25 cellular contexts compared by ENCODE assay signal in genomic region chr1:56065729-56066128, GRCh38.
A peak's percentile ranks its signal among the peaks of the same experiment; 100 is the strongest.
DNase-seq lines count a peak whose midpoint lies in the region; ATAC-seq and TF ChIP-seq lines count a peak whose summit lies in the region.
"Had no signal": no experiment of that assay in that cellular context is flagged by ENCODE, and none has a peak within 500 bp of the region (broad histone marks: within the 10 kb centered on the region; RNA-seq: fewer than 3 reads in every experiment).

No MANE protein-coding gene starts in this region.

- no peak for ATAC-seq in GM19035 (IDR thresholded peaks at IDR 0.05; ENCODE audit: unreplicated experiment)
- no peak for ATAC-seq in GM18858 (IDR thresholded peaks at IDR 0.05; ENCODE audit: unreplicated experiment)
- ATAC-seq: CD8-positive, alpha-beta T cell; HepG2; left cardiac atrium; natural killer cell treated with Interleukin-12 subunit alpha and Interleukin-12 subunit beta and Interleukin-15 and Interleukin-18, amount 100 ng/mL, for 72 hours; pancreas had no signal

- H3K9me3 ChIP-seq in mesenchymal stem cell (ENCODE audit: control insufficient read depth, low read length): no peaks in the 10 kb centered on the region
- H3K9me3 ChIP-seq: pancreas, thoracic aorta had no signal

- H3K27ac Mint-ChIP-seq in activated T-helper 2 cell treated with anti-CD3 and anti-CD28 coated beads, Interferon-gamma antibody, Interleukin-2, Interleukin-4, amounts not matched to agents 10 μg/mL and 5 μg/mL and 100 μg/mL, durations not matched to agents 14 hours and 24 hours and 36 hours: no peak overlapping the region
- H3K27ac Mint-ChIP-seq: CD8-positive, alpha-beta T cell; memory B cell; natural killer cell treated with Interleukin-12 subunit alpha and Interleukin-12 subunit beta and Interleukin-15 and Interleukin-18, amount 100 ng/mL, for 72 hours had no signal

- peak; percentile 31 for DNase-seq in AG20443 (ENCODE audit: low spot score)
- peak; percentile 42 for DNase-seq in HT1080 (ENCODE audit: low read depth)
- peak; percentile 41 for DNase-seq in choroid plexus epithelial cell (ENCODE audit: low read depth)
- peak; percentile 18 for DNase-seq in mesenchymal stem cell
- DNase-seq in SKM-1 (lab: John Stamatoyannopoulos, UW; ENCODE audit: unreplicated experiment): no peak
- DNase-seq in activated T-helper 2 cell treated with anti-CD3 and anti-CD28 coated beads, Interferon-gamma antibody, Interleukin-2, Interleukin-4, amounts not matched to agents 10 μg/mL and 5 μg/mL and 100 μg/mL, durations not matched to agents 14 hours and 24 hours and 36 hours (ENCODE audit: low spot score): no peak
- DNase-seq: activated CD4-positive, alpha-beta T cell treated with anti-CD3 and anti-CD28 coated beads, Interleukin-2, amount 50 U/mL, for 4 hours; activated gamma-delta T cell; amniotic stem cell; CD8-positive, alpha-beta T cell; dorsolateral prefrontal cortex; left cardiac atrium; NCI-H2107; NCI-H524 treated with DMSO at 0.1 percent for 48 hours; pancreas; SIG-M5; stimulated activated CD4-positive, alpha-beta T cell treated with anti-CD3 and anti-CD28 coated beads, Interleukin-2, amount 100 ng/mL, for 24 hours; stimulated activated naive CD4-positive, alpha-beta T cell; WERI-Rb-1 had no signal

- H3K9ac ChIP-seq in mesenchymal stem cell (ENCODE audit: low read length): no peak overlapping the region

- H3K4ac ChIP-seq in mesenchymal stem cell (ENCODE audit: low read depth in 1 of 2, low read length in 2 of 2): no peak overlapping the region

- no peak overlapping the region for H3K4me3 Mint-ChIP-seq in activated T-helper 2 cell treated with anti-CD3 and anti-CD28 coated beads, Interferon-gamma antibody, Interleukin-2, Interleukin-4, amounts not matched to agents 10 μg/mL and 5 μg/mL and 100 μg/mL, durations not matched to agents 14 hours and 24 hours and 36 hours (ENCODE audit: low read depth)
- H3K4me3 Mint-ChIP-seq: CD8-positive, alpha-beta T cell; memory B cell; natural killer cell treated with Interleukin-12 subunit alpha and Interleukin-12 subunit beta and Interleukin-15 and Interleukin-18, amount 100 ng/mL, for 72 hours had no signal

- no peak overlapping the region for H2BK5ac ChIP-seq in mesenchymal stem cell (ENCODE audit: low read depth, low read length, poor library complexity, severe bottlenecking)

- no peaks in the 10 kb centered on the region for H3K9me3 Mint-ChIP-seq in activated T-helper 2 cell treated with anti-CD3 and anti-CD28 coated beads, Interferon-gamma antibody, Interleukin-2, Interleukin-4, amounts not matched to agents 10 μg/mL and 5 μg/mL and 100 μg/mL, durations not matched to agents 14 hours and 24 hours and 36 hours
- H3K9me3 Mint-ChIP-seq: CD8-positive, alpha-beta T cell; memory B cell had no signal

- no peak overlapping the region for H2BK120ac ChIP-seq in mesenchymal stem cell (ENCODE audit: low read depth, low read length)

- no peak overlapping the region for H3K23ac ChIP-seq in mesenchymal stem cell (ENCODE audit: low read length in 2 of 2)

- H3K4me1 Mint-ChIP-seq in activated T-helper 2 cell treated with anti-CD3 and anti-CD28 coated beads, Interferon-gamma antibody, Interleukin-2, Interleukin-4, amounts not matched to agents 10 μg/mL and 5 μg/mL and 100 μg/mL, durations not matched to agents 14 hours and 24 hours and 36 hours (ENCODE audit: low read depth): no peaks in the 10 kb centered on the region

- H4K8ac ChIP-seq in mesenchymal stem cell (ENCODE audit: low read length): no peak overlapping the region

- no peak overlapping the region for H4K91ac ChIP-seq in mesenchymal stem cell (ENCODE audit: low read length)

- no peaks in the 10 kb centered on the region for H3K27me3 ChIP-seq in mesenchymal stem cell (ENCODE audit: control insufficient read depth in 1 of 2, insufficient read depth in 1 of 2, low read length in 2 of 2)
- H3K27me3 ChIP-seq: dorsolateral prefrontal cortex, pancreas had no signal

- intact Hi-C loops in activated T-helper 2 cell treated with anti-CD3 and anti-CD28 coated beads, Interferon-gamma antibody, Interleukin-2, Interleukin-4, amounts not matched to agents 10 μg/mL and 5 μg/mL and 100 μg/mL, durations not matched to agents 14 hours and 24 hours and 36 hours (cut with micrococcal nuclease): no loop called here

- no peaks in the 10 kb centered on the region for H3K27me3 Mint-ChIP-seq in activated T-helper 2 cell treated with anti-CD3 and anti-CD28 coated beads, Interferon-gamma antibody, Interleukin-2, Interleukin-4, amounts not matched to agents 10 μg/mL and 5 μg/mL and 100 μg/mL, durations not matched to agents 14 hours and 24 hours and 36 hours (ENCODE audit: low read depth)

- no peak overlapping the region for H2AFZ ChIP-seq in mesenchymal stem cell (ENCODE audit: low read depth, low read length)

- H3K27ac ChIP-seq in mesenchymal stem cell (ENCODE audit: low read length, poor library complexity, severe bottlenecking): no peak overlapping the region
- H3K27ac ChIP-seq: dorsolateral prefrontal cortex, pancreas, thoracic aorta, WERI-Rb-1 had no signal

- no peak overlapping the region for H3K14ac ChIP-seq in mesenchymal stem cell (ENCODE audit: low read length in 2 of 2)

- H2BK15ac ChIP-seq in mesenchymal stem cell (ENCODE audit: low read depth, poor library complexity, severe bottlenecking): no peak overlapping the region

- H3K4me2 ChIP-seq in mesenchymal stem cell (ENCODE audit: low read length, poor library complexity, severe bottlenecking): no peak overlapping the region

- no peak overlapping the region for H2AK5ac ChIP-seq in mesenchymal stem cell (ENCODE audit: low read length, severe bottlenecking)

- 31% methylated on average over 3 of the region's 3 CpGs for WGBS in mesenchymal stem cell

- H3K79me1 ChIP-seq in mesenchymal stem cell (replicated peaks; ENCODE audit: low read length, poor library complexity, severe bottlenecking): no peaks in the 10 kb centered on the region

- H3K36me3 Mint-ChIP-seq in activated T-helper 2 cell treated with anti-CD3 and anti-CD28 coated beads, Interferon-gamma antibody, Interleukin-2, Interleukin-4, amounts not matched to agents 10 μg/mL and 5 μg/mL and 100 μg/mL, durations not matched to agents 14 hours and 24 hours and 36 hours (ENCODE audit: low read depth): no peaks in the 10 kb centered on the region
- H3K36me3 Mint-ChIP-seq: CD8-positive, alpha-beta T cell; memory B cell; natural killer cell treated with Interleukin-12 subunit alpha and Interleukin-12 subunit beta and Interleukin-15 and Interleukin-18, amount 100 ng/mL, for 72 hours had no signal

- H3K36me3 ChIP-seq in mesenchymal stem cell (ENCODE audit: control insufficient read depth in 1 of 2, insufficient read depth in 2 of 2, low read depth in 1 of 2, low read length in 2 of 2): no peaks in the 10 kb centered on the region
- H3K36me3 ChIP-seq: pancreas, thoracic aorta, WERI-Rb-1 had no signal

- H3K4me3 ChIP-seq in choroid plexus epithelial cell (ENCODE audit: low read depth, low read length) (no peak overlapping the region), mesenchymal stem cell (ENCODE audit: insufficient read depth in 1 of 2, low read depth in 1 of 2, low read length in 2 of 2) (no peak overlapping the region)
- H3K4me3 ChIP-seq: dorsolateral prefrontal cortex, pancreas, thoracic aorta had no signal

- no peak for TF ChIP-seq CTCF in choroid plexus epithelial cell (conservative IDR thresholded peaks at IDR 0.05; ENCODE audit: low read depth, low read length)

- no peak overlapping the region for H2BK12ac ChIP-seq in mesenchymal stem cell (ENCODE audit: low read length in 2 of 2)

- no peak overlapping the region for H3K18ac ChIP-seq in mesenchymal stem cell (ENCODE audit: low read depth in 1 of 2, low read length in 2 of 2)

- H3K4me1 ChIP-seq in mesenchymal stem cell (ENCODE audit: control insufficient read depth, insufficient read depth, low read depth, low read length): no peaks in the 10 kb centered on the region
- H3K4me1 ChIP-seq: pancreas had no signal

Comparison
In these comparisons a context has a peak if more than half of its experiments do, and no peak if none do; other contexts are left out.
1. DNase-seq: peak in AG20443 (single experiment), HT1080 (single experiment), choroid plexus epithelial cell (single experiment) and mesenchymal stem cell (single experiment); none in SKM-1 (single experiment) and activated T-helper 2 cell treated with anti-CD3 and anti-CD28 coated beads, Interferon-gamma antibody, Interleukin-2, Interleukin-4, amounts not matched to agents 10 μg/mL and 5 μg/mL and 100 μg/mL, durations not matched to agents 14 hours and 24 hours and 36 hours (single experiment).